1 cellular context compared by ENCODE assay signal in genomic region chr6:36119927-36120477, GRCh38.
TF ChIP-seq lines count a peak whose summit lies in the region.

No MANE protein-coding gene starts in this region.

TF ChIP-seq in GM12878, 131 proteins besides CTCF, POLR2A, EP300 and RAD21:
- no peak for TF ChIP-seq SIX5 (IDR thresholded peaks at IDR 0.05; ENCODE audit: low read depth, low read length, severe bottlenecking)
- TF ChIP-seq HSF1 (IDR thresholded peaks at IDR 0.05; ENCODE audit: low read depth, low read length), result no peak
- TF ChIP-seq ZBTB33 (IDR thresholded peaks at IDR 0.05), result no peak
- no peak for TF ChIP-seq SMAD5 (IDR thresholded peaks at IDR 0.05; ENCODE audit: low read depth)
- no peak for TF ChIP-seq E4F1 (IDR thresholded peaks at IDR 0.05; ENCODE audit: borderline replicate concordance, partially characterized antibody)
- TF ChIP-seq DPF2 (IDR thresholded peaks at IDR 0.05), result no peak
- TF ChIP-seq REST (IDR thresholded peaks at IDR 0.05; ENCODE audit: low read depth, low read length), result no peak
- TF ChIP-seq POLR2AphosphoS2 (IDR thresholded peaks at IDR 0.05; ENCODE audit: low read depth, low read length), result no peak
- TF ChIP-seq ASH2L (IDR thresholded peaks at IDR 0.05; ENCODE audit: borderline replicate concordance, low read depth), result no peak
- no peak for TF ChIP-seq ZZZ3 (IDR thresholded peaks at IDR 0.05; ENCODE audit: control insufficient read depth, insufficient read length, low read depth)
- no peak for TF ChIP-seq HCFC1 (IDR thresholded peaks at IDR 0.05; ENCODE audit: low read length)
- TF ChIP-seq IRF3 (IDR thresholded peaks at IDR 0.05), result no peak
- TF ChIP-seq ZBTB4 (CRISPR knock-in tag; IDR thresholded peaks at IDR 0.05), result no peak
- TF ChIP-seq SUPT20H (IDR thresholded peaks at IDR 0.05; ENCODE audit: borderline replicate concordance, control insufficient read depth, low read depth, low read length), result no peak
